17 cellular contexts compared by ENCODE assay signal in genomic region chrX:12463052-12463451, GRCh38.
DNase-seq lines count a peak whose midpoint lies in the region; ATAC-seq, FAIRE-seq and TF ChIP-seq lines count a peak whose summit lies in the region.
"Had no signal": no experiment of that assay in that cellular context is flagged by ENCODE, and none has a peak within 500 bp of the region (broad histone marks: within the 10 kb centered on the region; RNA-seq: fewer than 3 reads in every experiment).

No MANE protein-coding gene starts in this region.

- H3K18ac ChIP-seq in H9 (ENCODE audit: insufficient read length, low read depth, low read length) (no peak overlapping the region), H1 (ENCODE audit: extremely low read depth, low read length) (no peak overlapping the region)

- H3K4me1 Mint-ChIP-seq in H9, result peaks cover 2 to 7% of the 10 kb centered on the region in 2 experiments; a peak in 2 of 4 replicates
- no peaks in the 10 kb centered on the region for H3K4me1 Mint-ChIP-seq in activated T-helper 17 cell treated with anti-CD3 and anti-CD28 coated beads, Interleukin-2, amount 50 U/mL, for 72 hours
- H3K4me1 Mint-ChIP-seq in activated T-helper 1 cell treated with anti-CD3 and anti-CD28 coated beads, Interleukin-12 subunit alpha, Interleukin-12 subunit beta, Interleukin-2, Interleukin-4 antibody, amounts not matched to agents 30 ng/mL and 10 ng/mL and 1 ng/mL, durations not matched to agents 14 hours and 24 hours and 36 hours (ENCODE audit: low read depth), result no peaks in the 10 kb centered on the region
- H3K4me1 Mint-ChIP-seq: B cell had no signal

- H3K14ac ChIP-seq in H9 (ENCODE audit: insufficient read depth, low read length), result no peak overlapping the region
- H3K14ac ChIP-seq in H1 (ENCODE audit: insufficient read length), result no peak overlapping the region

- peak; percentile 42 to 43 for TF ChIP-seq RAD21 in H1 (IDR thresholded peaks at IDR 0.05 in 1 of 2, conservative IDR thresholded peaks at IDR 0.05 in 1 of 2; ENCODE audit: low read depth in 2 of 2, low read length in 2 of 2)

- H3K4me3 ChIP-seq in H1 (ENCODE audit: extremely low read depth in 1 of 4, insufficient read depth in 2 of 4, low read depth in 3 of 4, low read length in 4 of 4) (no peak overlapping the region), GM23248 (no peak overlapping the region)
- H3K4me3 ChIP-seq: BLaER1 treated with 17β-estradiol and CSF1 and Interleukin-3, amounts not matched to agents 10 nM and 100 nM; HAP-1; K562 had no signal

- no peak for DNase-seq in H9
- DNase-seq in H1 (ENCODE audit: low read depth in 1 of 2, low spot score in 2 of 2), result peak in 1 of 2 experiments; percentile 46
- DNase-seq in iPS-NIHi7 (ENCODE audit: extremely low spot score), result peak; percentile 27
- DNase-seq in NCI-H146 treated with DMSO at 0.1 percent for 48 hours (lab: John Stamatoyannopoulos, UW; ENCODE audit: unreplicated experiment), result no peak
- no peak for DNase-seq in activated T-helper 1 cell treated with anti-CD3 and anti-CD28 coated beads, Interleukin-12 subunit alpha, Interleukin-12 subunit beta, Interleukin-2, Interleukin-4 antibody, amounts not matched to agents 30 ng/mL and 10 ng/mL and 1 ng/mL, durations not matched to agents 14 hours and 24 hours and 36 hours (ENCODE audit: low spot score)
- DNase-seq in GM23248, result no peak
- DNase-seq: Calu3; CD8-positive, alpha-beta T cell; DMS79 treated with DMSO at 0.1 percent for 48 hours; GF-D8; IMR-90 had no signal

- H2BK120ac ChIP-seq in H9 (ENCODE audit: low read depth, low read length, poor library complexity, severe bottlenecking) (no peak overlapping the region), H1 (replicated peaks; ENCODE audit: low read depth, low read length) (no peak overlapping the region)

- 0 out of 3 replicates have a peak, but pooled peaks have one; percentile 25 for TF ChIP-seq CTCF in H9 (conservative IDR thresholded peaks at IDR 0.05)
- peak in 2 of 3 experiments; percentile 13 to 16; a peak in 2 of 4 replicates for TF ChIP-seq CTCF in H1 (IDR thresholded peaks at IDR 0.05; ENCODE audit: control extremely low read depth in 1 of 3, insufficient read depth in 1 of 3, low read depth in 1 of 3, low read length in 3 of 3)

- CTCF ChIA-PET in H1 (lab: Charles Lee; ENCODE audit: partially characterized antibody), result interaction anchor here (1.3 kb wide), 1 partner anchor 382 kb away, joined by 3 read pairs; no protein-coding TSS in a partner anchor

- H3K27ac ChIP-seq in H9 (ENCODE audit: insufficient read length, low read depth, low read length) (no peak overlapping the region), H1 (ENCODE audit: low read depth, low read length) (no peak overlapping the region), GM23248 (no peak overlapping the region)
- H3K27ac ChIP-seq: BLaER1 treated with 17β-estradiol and CSF1 and Interleukin-3, amounts not matched to agents 10 nM and 100 nM had no signal

- no peaks in the 10 kb centered on the region for H3K23me2 ChIP-seq in H9 (ENCODE audit: insufficient read length, low read depth, low read length, poor library complexity, severe bottlenecking)
- H3K23me2 ChIP-seq in H1 (ENCODE audit: low read depth, low read length), result no peaks in the 10 kb centered on the region

- WGBS in H9 (ENCODE audit: extremely low coverage, insufficient read length, low lambda C conversion rate), result no CpG with 5 or more reads among the region's 2 CpGs
- 63% methylated on average over 2 of the region's 2 CpGs; no CpG with 5 or more reads in 1 of the 2 experiments for WGBS in H1 (ENCODE audit: extremely low coverage in 1 of 2, insufficient coverage in 1 of 2, insufficient read length in 1 of 2, insufficient replicate concordance in 2 of 2, low coverage in 1 of 2, low lambda C conversion rate in 2 of 2, missing lambda C conversion rate in 1 of 2), 2 experiments
- WGBS in GM23248 (ENCODE audit: low coverage in 1 of 2, low lambda C conversion rate in 2 of 2, missing lambda C conversion rate in 2 of 2), 2 experiments, result 27 to 44% methylated on average over 2 of the region's 2 CpGs

- H3K9me3 ChIP-seq in H9 (ENCODE audit: control insufficient read depth, low read depth, low read length) (no peaks in the 10 kb centered on the region), H1 (ENCODE audit: insufficient read depth in 2 of 2, low read depth in 1 of 2, low read length in 1 of 2) (no peaks in the 10 kb centered on the region), GM23248 (ENCODE audit: low read depth) (no peaks in the 10 kb centered on the region)
- H3K9me3 ChIP-seq: HAP-1 had no signal

- H3K4me1 ChIP-seq in H9 (ENCODE audit: insufficient read depth, low read length), result no peaks in the 10 kb centered on the region
- no peaks in the 10 kb centered on the region for H3K4me1 ChIP-seq in H1 (replicated peaks in 1 of 4; ENCODE audit: control insufficient read depth in 3 of 4, insufficient read depth in 4 of 4, low read length in 3 of 4)
- H3K4me1 ChIP-seq in GM23248 (ENCODE audit: insufficient read depth), result no peaks in the 10 kb centered on the region
- H3K4me1 ChIP-seq: BLaER1 treated with 17β-estradiol and CSF1 and Interleukin-3, amounts not matched to agents 10 nM and 100 nM; HAP-1 had no signal

- H3K4ac ChIP-seq in H9 (ENCODE audit: low read depth, low read length), result no peak overlapping the region
- H3K4ac ChIP-seq in H1 (replicated peaks; ENCODE audit: insufficient read length, low read depth, low read length), result no peak overlapping the region

- no peak for TF ChIP-seq POLR2A in H1 (IDR thresholded peaks at IDR 0.05; ENCODE audit: control extremely low read depth in 1 of 2, low read depth in 2 of 2, low read length in 2 of 2)

- H4K5ac ChIP-seq in H9 (ENCODE audit: insufficient read length, low read depth, low read length) (no peak overlapping the region), H1 (ENCODE audit: insufficient read length, low read depth, low read length) (no peak overlapping the region)

- H2AFZ ChIP-seq in H9 (ENCODE audit: low read length), result no peak overlapping the region
- no peak overlapping the region for H2AFZ ChIP-seq in H1 (ENCODE audit: low read length)
- H2AFZ ChIP-seq in GM23248, result no peak overlapping the region

- H3K27me3 ChIP-seq in H9 (ENCODE audit: insufficient read depth, low read length) (no peaks in the 10 kb centered on the region), H1 (replicated peaks in 1 of 4; ENCODE audit: control insufficient read depth in 3 of 4, extremely low read depth in 1 of 4, insufficient read depth in 3 of 4, low read length in 3 of 4) (no peaks in the 10 kb centered on the region), GM23248 (replicated peaks; ENCODE audit: insufficient read depth) (no peaks in the 10 kb centered on the region)

- no peak overlapping the region for H2BK12ac ChIP-seq in H9 (ENCODE audit: insufficient read length, low read depth, low read length)
- H2BK12ac ChIP-seq in H1 (ENCODE audit: low read depth, low read length), result no peak overlapping the region

- no peak overlapping the region for H3K9ac ChIP-seq in H9 (ENCODE audit: extremely low read depth, insufficient read length, low read length)
- H3K9ac ChIP-seq in H1 (replicated peaks in 1 of 4; ENCODE audit: extremely low read depth in 1 of 4, low read depth in 3 of 4, low read length in 3 of 4), result no peak overlapping the region
- H3K9ac ChIP-seq in GM23248, result no peak overlapping the region
- H3K9ac ChIP-seq: BLaER1 treated with 17β-estradiol and CSF1 and Interleukin-3, amounts not matched to agents 10 nM and 100 nM had no signal

- H3K56ac ChIP-seq in H9 (ENCODE audit: insufficient read length, low read depth, low read length), result no peak overlapping the region
- H3K56ac ChIP-seq in H1 (replicated peaks; ENCODE audit: insufficient read length, low read depth, low read length), result no peak overlapping the region

- H3K36me3 ChIP-seq in H1 (ENCODE audit: control insufficient read depth in 2 of 4, insufficient read depth in 4 of 4, low read length in 3 of 4) (no peaks in the 10 kb centered on the region), GM23248 (ENCODE audit: low read depth) (no peaks in the 10 kb centered on the region)
- H3K36me3 ChIP-seq: BLaER1 treated with 17β-estradiol and CSF1 and Interleukin-3, amounts not matched to agents 10 nM and 100 nM; HAP-1 had no signal

- H3K4me2 ChIP-seq in H9 (ENCODE audit: insufficient read depth, insufficient read length, low read length) (no peak overlapping the region), H1 (ENCODE audit: insufficient read depth in 1 of 2, low read depth in 2 of 2, low read length in 2 of 2) (no peak overlapping the region), GM23248 (ENCODE audit: unreplicated experiment) (no peak overlapping the region)
- H3K4me2 ChIP-seq: BLaER1 treated with 17β-estradiol and CSF1 and Interleukin-3, amounts not matched to agents 10 nM and 100 nM had no signal

- no peak for FAIRE-seq in H1 (lab: Jason Lieb, UNC)
- FAIRE-seq: HTR-8/SVneo, K562 had no signal

- no peak overlapping the region for H3K27ac Mint-ChIP-seq in H9
- no peak overlapping the region for H3K27ac Mint-ChIP-seq in activated T-helper 17 cell treated with anti-CD3 and anti-CD28 coated beads, Interleukin-2, amount 50 U/mL, for 72 hours
- H3K27ac Mint-ChIP-seq in activated T-helper 1 cell treated with anti-CD3 and anti-CD28 coated beads, Interleukin-12 subunit alpha, Interleukin-12 subunit beta, Interleukin-2, Interleukin-4 antibody, amounts not matched to agents 30 ng/mL and 10 ng/mL and 1 ng/mL, durations not matched to agents 14 hours and 24 hours and 36 hours, result no peak overlapping the region
- H3K27ac Mint-ChIP-seq: B cell; CD8-positive, alpha-beta T cell had no signal

- H3F3A ChIP-seq in GM23248 (ENCODE audit: insufficient read depth), result no peaks in the 10 kb centered on the region

- H3K9me3 Mint-ChIP-seq in H9, result peaks cover 66 to 74% of the 10 kb centered on the region in 2 experiments
- no peaks in the 10 kb centered on the region for H3K9me3 Mint-ChIP-seq in activated T-helper 17 cell treated with anti-CD3 and anti-CD28 coated beads, Interleukin-2, amount 50 U/mL, for 72 hours
- no peaks in the 10 kb centered on the region for H3K9me3 Mint-ChIP-seq in activated T-helper 1 cell treated with anti-CD3 and anti-CD28 coated beads, Interleukin-12 subunit alpha, Interleukin-12 subunit beta, Interleukin-2, Interleukin-4 antibody, amounts not matched to agents 30 ng/mL and 10 ng/mL and 1 ng/mL, durations not matched to agents 14 hours and 24 hours and 36 hours
- H3K9me3 Mint-ChIP-seq: CD8-positive, alpha-beta T cell had no signal

- no peaks in the 10 kb centered on the region for H3K79me2 ChIP-seq in H9 (ENCODE audit: insufficient read depth, low read length)
- H3K79me2 ChIP-seq in H1 (ENCODE audit: control insufficient read depth in 1 of 2, insufficient read depth in 2 of 2, low read length in 2 of 2), result no peaks in the 10 kb centered on the region
- H3K79me2 ChIP-seq in GM23248 (ENCODE audit: insufficient read depth), result no peaks in the 10 kb centered on the region

- POLR2A ChIA-PET in H1 (lab: Charles Lee; ENCODE audit: partially characterized antibody), result no interaction called here

- ATAC-seq in activated T-helper 17 cell treated with anti-CD3 and anti-CD28 coated beads, Interleukin-2, amount 50 U/mL, for 72 hours (replicated peaks), result no peak
- ATAC-seq: CD8-positive, alpha-beta T cell; K562 had no signal

- no peak overlapping the region for H3K4me3 Mint-ChIP-seq in H9
- H3K4me3 Mint-ChIP-seq in activated T-helper 17 cell treated with anti-CD3 and anti-CD28 coated beads, Interleukin-2, amount 50 U/mL, for 72 hours, result no peak overlapping the region
- no peak overlapping the region for H3K4me3 Mint-ChIP-seq in activated T-helper 1 cell treated with anti-CD3 and anti-CD28 coated beads, Interleukin-12 subunit alpha, Interleukin-12 subunit beta, Interleukin-2, Interleukin-4 antibody, amounts not matched to agents 30 ng/mL and 10 ng/mL and 1 ng/mL, durations not matched to agents 14 hours and 24 hours and 36 hours
- H3K4me3 Mint-ChIP-seq: B cell; CD8-positive, alpha-beta T cell had no signal

- no peak overlapping the region for H2BK20ac ChIP-seq in H9 (ENCODE audit: low read depth, low read length, poor library complexity, severe bottlenecking)
- no peak overlapping the region for H2BK20ac ChIP-seq in H1 (ENCODE audit: low read length)

- no peak overlapping the region for H3T11ph ChIP-seq in H9 (ENCODE audit: low read length)

- no peaks in the 10 kb centered on the region; a peak in 3 of 7 replicates for H3K36me3 Mint-ChIP-seq in H9 (ENCODE audit: insufficient read depth in 1 of 3, low read depth in 3 of 3)
- no peaks in the 10 kb centered on the region for H3K36me3 Mint-ChIP-seq in activated T-helper 17 cell treated with anti-CD3 and anti-CD28 coated beads, Interleukin-2, amount 50 U/mL, for 72 hours (ENCODE audit: low read depth)
- no peaks in the 10 kb centered on the region for H3K36me3 Mint-ChIP-seq in activated T-helper 1 cell treated with anti-CD3 and anti-CD28 coated beads, Interleukin-12 subunit alpha, Interleukin-12 subunit beta, Interleukin-2, Interleukin-4 antibody, amounts not matched to agents 30 ng/mL and 10 ng/mL and 1 ng/mL, durations not matched to agents 14 hours and 24 hours and 36 hours (ENCODE audit: low read depth)
- H3K36me3 Mint-ChIP-seq: CD8-positive, alpha-beta T cell had no signal

- H3K9me2 ChIP-seq in GM23248 (ENCODE audit: insufficient read depth), result no peaks in the 10 kb centered on the region

- no peak overlapping the region for H3K23ac ChIP-seq in H9 (ENCODE audit: insufficient read length, low read depth, low read length)
- H3K23ac ChIP-seq in H1 (ENCODE audit: insufficient read length), result no peak overlapping the region

- H4K8ac ChIP-seq in H9 (replicated peaks; ENCODE audit: insufficient read length, low read depth, low read length) (no peak overlapping the region), H1 (ENCODE audit: extremely low read depth, insufficient read depth, low read length) (no peak overlapping the region)

- peaks cover 1% of the 10 kb centered on the region; the same call in 1 of the 2 replicates for H3K27me3 Mint-ChIP-seq in H9 (ENCODE audit: low read depth)
- no peaks in the 10 kb centered on the region for H3K27me3 Mint-ChIP-seq in activated T-helper 17 cell treated with anti-CD3 and anti-CD28 coated beads, Interleukin-2, amount 50 U/mL, for 72 hours
- H3K27me3 Mint-ChIP-seq in activated T-helper 1 cell treated with anti-CD3 and anti-CD28 coated beads, Interleukin-12 subunit alpha, Interleukin-12 subunit beta, Interleukin-2, Interleukin-4 antibody, amounts not matched to agents 30 ng/mL and 10 ng/mL and 1 ng/mL, durations not matched to agents 14 hours and 24 hours and 36 hours (ENCODE audit: insufficient read depth), result no peaks in the 10 kb centered on the region

- H2BK15ac ChIP-seq in H9 (ENCODE audit: low read depth, low read length) (no peak overlapping the region), H1 (ENCODE audit: low read length) (no peak overlapping the region)

- no peak overlapping the region for H4K91ac ChIP-seq in H9 (ENCODE audit: insufficient read length, low read depth, low read length)
- H4K91ac ChIP-seq in H1 (replicated peaks; ENCODE audit: insufficient read length, low read length), result no peak overlapping the region

- H3K79me1 ChIP-seq in H9 (ENCODE audit: insufficient read depth, low read depth, low read length, poor library complexity, severe bottlenecking), result no peaks in the 10 kb centered on the region
- H3K79me1 ChIP-seq in H1 (ENCODE audit: low read depth, low read length), result no peaks in the 10 kb centered on the region

- TF ChIP-seq EP300 in H1 (IDR thresholded peaks at IDR 0.05; ENCODE audit: borderline replicate concordance in 1 of 2, low read depth in 2 of 2, low read length in 2 of 2), result no peak

- no peaks in the 10 kb centered on the region for H4K20me1 ChIP-seq in H9 (ENCODE audit: control insufficient read depth, insufficient read depth, insufficient read length)
- H4K20me1 ChIP-seq in H1 (replicated peaks in 1 of 2; ENCODE audit: control insufficient read depth in 1 of 2, insufficient read depth in 2 of 2, low read length in 2 of 2), result no peaks in the 10 kb centered on the region
- H4K20me1 ChIP-seq in GM23248 (ENCODE audit: insufficient read depth), result no peaks in the 10 kb centered on the region
- H4K20me1 ChIP-seq: BLaER1 treated with 17β-estradiol and CSF1 and Interleukin-3, amounts not matched to agents 10 nM and 100 nM had no signal

- H2AK5ac ChIP-seq in H9 (ENCODE audit: insufficient read length, low read length) (no peak overlapping the region), H1 (ENCODE audit: low read depth, low read length) (no peak overlapping the region)

- in situ Hi-C loops in GM23248 (cut with MboI), result no loop called here

- intact Hi-C loops in activated T-helper 1 cell treated with anti-CD3 and anti-CD28 coated beads, Interleukin-12 subunit alpha, Interleukin-12 subunit beta, Interleukin-2, Interleukin-4 antibody, amounts not matched to agents 30 ng/mL and 10 ng/mL and 1 ng/mL, durations not matched to agents 14 hours and 24 hours and 36 hours (cut with micrococcal nuclease), result no loop called here

- H2BK5ac ChIP-seq in H9 (ENCODE audit: insufficient read length, low read length) (no peak overlapping the region), H1 (ENCODE audit: low read depth, low read length) (no peak overlapping the region)
